16 cellular contexts compared by ENCODE assay signal in genomic region chrX:134948333-134949241, GRCh38. TPM values are rescaled to one million over a fixed set of nuclear protein-coding genes. Genes with fewer than 3 reads are reported as not detected.
DNase-seq lines count a peak whose midpoint lies in the region; ATAC-seq and TF ChIP-seq lines count a peak whose summit lies in the region.
"Had no signal": no experiment of that assay in that cellular context is flagged by ENCODE, and none has a peak within 500 bp of the region (broad histone marks: within the 10 kb centered on the region; RNA-seq: fewer than 3 reads in every experiment).

No MANE protein-coding gene starts in this region.

- TF ChIP-seq EP300 in ovary (IDR thresholded peaks at IDR 0.05): no peak

- no peaks in the 10 kb centered on the region for H3K9me3 ChIP-seq in adipocyte (ENCODE audit: control insufficient read depth, low read length)
- H3K9me3 ChIP-seq in hepatocyte (ENCODE audit: low read depth): no peaks in the 10 kb centered on the region
- no peaks in the 10 kb centered on the region for H3K9me3 ChIP-seq in ovary
- H3K9me3 ChIP-seq: HAP-1, suprapubic skin had no signal

- TF ChIP-seq POLR2A in ovary (IDR thresholded peaks at IDR 0.05): no peak

- H3K79me2 ChIP-seq in ACC112 (ENCODE audit: control insufficient read depth, insufficient read depth, low read length, unreplicated experiment) (no peaks in the 10 kb centered on the region), hepatocyte (no peaks in the 10 kb centered on the region)

- TF ChIP-seq CTCF in hepatocyte (IDR thresholded peaks at IDR 0.05; ENCODE audit: poor library complexity): no peak
- no peak for TF ChIP-seq CTCF in ovary (IDR thresholded peaks at IDR 0.05)

- H3K27ac ChIP-seq in ACC112 (ENCODE audit: low read depth, low read length): peak overlapping the region; percentile 93
- H3K27ac ChIP-seq in hepatocyte: peak overlapping the region; percentile 87
- no peak overlapping the region for H3K27ac ChIP-seq in ovary
- H3K27ac ChIP-seq: suprapubic skin had no signal

- 27% methylated on average over 3 of the region's 3 CpGs for WGBS in hepatocyte (ENCODE audit: low lambda C conversion rate, missing lambda C conversion rate)
- 33 to 37% (median 36%) methylated on average over 3 of the region's 3 CpGs for WGBS in ovary, 3 donors

- peak; percentile 41 for DNase-seq in HT-29 (ENCODE audit: low spot score)
- DNase-seq in adipocyte (ENCODE audit: low read depth): peak; percentile 14
- DNase-seq in hepatocyte (ENCODE audit: low spot score): peak; percentile 52
- no peak for DNase-seq in stimulated activated CD4-positive, alpha-beta T cell treated with anti-CD3 and anti-CD28 coated beads, Interleukin-4, amount 100 ng/mL, for 4 hours
- no peak for DNase-seq in ovary
- DNase-seq: activated CD4-positive, alpha-beta T cell treated with anti-CD3 and anti-CD28 coated beads, Interleukin-2, amount 50 U/mL, for 4 hours; activated naive CD4-positive, alpha-beta T cell treated with Interleukin-2 at 50 U/mL for 16 hours; effector CD4-positive, alpha-beta T cell; NCI-H526; retina; T-cell had no signal

- ATAC-seq in GM19463 (IDR thresholded peaks at IDR 0.05; ENCODE audit: unreplicated experiment): no peak
- ATAC-seq in HG02678 (IDR thresholded peaks at IDR 0.05; ENCODE audit: unreplicated experiment): no peak
- ATAC-seq: T-cell had no signal

- H3K9me2 ChIP-seq in hepatocyte (replicated peaks; ENCODE audit: insufficient read depth): no peaks in the 10 kb centered on the region

- H3K27me3 ChIP-seq in ACC112 (ENCODE audit: insufficient read depth, low read length) (no peaks in the 10 kb centered on the region), adipocyte (replicated peaks; ENCODE audit: control insufficient read depth, insufficient read depth, low read length) (peaks cover 7% of the 10 kb centered on the region), hepatocyte (no peaks in the 10 kb centered on the region), ovary (no peaks in the 10 kb centered on the region)
- H3K27me3 ChIP-seq: suprapubic skin had no signal

- intact Hi-C loops in ovary (cut with DNase I): no loop called here

- H3K4me3 ChIP-seq in ACC112 (ENCODE audit: low read depth, low read length): no peak overlapping the region
- H3K4me3 ChIP-seq in adipocyte (ENCODE audit: low read length): no peak overlapping the region
- no peak overlapping the region for H3K4me3 ChIP-seq in hepatocyte
- H3K4me3 ChIP-seq in ovary: no peak overlapping the region
- H3K4me3 ChIP-seq: HAP-1, suprapubic skin had no signal

- no peaks in the 10 kb centered on the region for H4K20me1 ChIP-seq in hepatocyte (ENCODE audit: insufficient read depth, poor library complexity, severe bottlenecking)

- H3K4me1 ChIP-seq in ACC112 (ENCODE audit: control insufficient read depth, insufficient read depth, low read length, unreplicated experiment): peaks cover 20% of the 10 kb centered on the region
- H3K4me1 ChIP-seq in adipocyte (ENCODE audit: control insufficient read depth, insufficient read depth, low read length): peaks cover 15% of the 10 kb centered on the region
- peaks cover 14% of the 10 kb centered on the region for H3K4me1 ChIP-seq in hepatocyte (ENCODE audit: insufficient read depth)
- no peaks in the 10 kb centered on the region for H3K4me1 ChIP-seq in ovary (ENCODE audit: insufficient read depth)
- H3K4me1 ChIP-seq: HAP-1, suprapubic skin had no signal

- H2AFZ ChIP-seq in ACC112 (ENCODE audit: low read length, unreplicated experiment): no peak overlapping the region
- H2AFZ ChIP-seq in hepatocyte: no peak overlapping the region

- H3K36me3 ChIP-seq in ACC112 (ENCODE audit: insufficient read depth, low read length): no peaks in the 10 kb centered on the region
- no peaks in the 10 kb centered on the region for H3K36me3 ChIP-seq in adipocyte (ENCODE audit: control insufficient read depth, insufficient read depth, low read length, severe bottlenecking)
- H3K36me3 ChIP-seq in hepatocyte (replicated peaks; ENCODE audit: insufficient read depth, low read depth): no peaks in the 10 kb centered on the region
- no peaks in the 10 kb centered on the region for H3K36me3 ChIP-seq in ovary
- H3K36me3 ChIP-seq: HAP-1, suprapubic skin had no signal

- peak overlapping the region; percentile 23 for H3K4me2 ChIP-seq in hepatocyte

- peak overlapping the region; percentile 36 for H3K9ac ChIP-seq in adipocyte (ENCODE audit: low read length)

RNA-seq across cellular contexts. Expression of gene MOSPD1, which starts 33.5 kb away (rescaled TPM):
- total RNA-seq in HT-29 (2014; rRNA removed; shearing (Covaris generic)): 4.4 and 11.8 TPM in 2 replicates
- 36.6 and 53.0 TPM in 2 replicates for total RNA-seq in hepatocyte
- 31.3 and 32.3 TPM in 2 replicates for polyA plus RNA-seq in hepatocyte
- 10 to 100 TPM; 10.4 to 25.7 (median 16.9) TPM for total RNA-seq in ovary
- 10 to 100 TPM; 12.0 to 14.9 TPM for polyA plus RNA-seq in ovary

RNA-seq across cellular contexts. Expression of gene SMIM10, which starts 42.2 kb away (rescaled TPM):
- total RNA-seq in HT-29 (2014; rRNA removed; shearing (Covaris generic)): not detected in 2 replicates
- 3.2 and 4.4 TPM in 2 replicates for total RNA-seq in hepatocyte
- 2.6 and 3.4 TPM in 2 replicates for polyA plus RNA-seq in hepatocyte
- 10 to 100 TPM in 2 of 7 donors, 1 to 10 TPM in 5; 2.7 to 14.2 (median 8.8) TPM for total RNA-seq in ovary
- 10 to 100 TPM; 11.1 to 17.9 TPM for polyA plus RNA-seq in ovary
- total RNA-seq: T-cell had no signal

Comparison
In these comparisons a context has a peak if more than half of its experiments do, and no peak if none do; other contexts are left out.
1. H3K27ac ChIP-seq: peak in ACC112 (single experiment) and hepatocyte (single experiment); none in ovary (0 of 2).
2. DNase-seq: peak in HT-29 (single experiment), adipocyte (single experiment) and hepatocyte (single experiment); none in stimulated activated CD4-positive, alpha-beta T cell treated with anti-CD3 and anti-CD28 coated beads, Interleukin-4, amount 100 ng/mL, for 4 hours (0 of 2) and ovary (0 of 5).